In the genomic region with DNA sequence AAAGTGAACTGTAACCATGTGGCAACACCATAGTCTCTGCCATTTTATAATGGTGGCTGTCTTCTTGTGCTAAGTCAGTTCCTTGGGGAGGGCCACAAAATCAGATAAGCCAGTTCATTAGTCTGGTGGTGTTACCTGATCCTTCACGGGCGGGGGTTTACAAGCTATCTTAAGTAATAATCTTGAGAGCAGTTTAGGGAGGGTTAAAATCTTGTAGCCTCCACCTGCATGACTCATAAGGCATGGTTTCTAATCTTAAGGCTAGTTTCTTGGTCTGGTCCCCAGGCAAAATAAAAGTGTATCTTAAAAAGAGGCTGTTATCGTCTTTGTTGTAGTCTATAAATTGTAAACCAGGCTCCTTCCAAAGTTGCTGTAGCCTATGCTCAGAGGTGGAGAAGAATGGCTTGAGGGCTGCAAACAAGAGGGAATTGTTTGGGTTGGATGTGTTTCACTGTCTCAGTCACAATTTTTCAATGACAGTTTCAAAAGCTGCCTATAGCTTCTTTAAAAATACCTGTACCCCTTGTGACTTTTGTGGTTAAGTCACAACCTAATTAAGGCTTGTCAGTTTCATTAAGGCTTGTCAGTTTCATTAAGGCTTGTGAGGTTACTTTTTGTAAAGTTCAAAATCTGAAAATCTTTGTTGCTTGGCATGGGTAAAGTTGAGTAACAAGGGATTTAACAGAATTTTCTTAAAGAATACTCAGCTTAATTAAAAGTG, we compare ENCODE assay signal across 21 cellular contexts.
DNase-seq lines count a peak whose midpoint lies in the region; ATAC-seq, FAIRE-seq and TF ChIP-seq lines count a peak whose summit lies in the region.
"Had no signal": no experiment of that assay in that cellular context is flagged by ENCODE, and none has a peak within 500 bp of the region (broad histone marks: within the 10 kb centered on the region; RNA-seq: fewer than 3 reads in every experiment).

No MANE protein-coding gene starts in this region.

- H3K4me2 ChIP-seq in osteoblast (ENCODE audit: insufficient read depth, low read length) = no peak overlapping the region

- no peak for TF ChIP-seq POLR2A in GM12891 (IDR thresholded peaks at IDR 0.05; ENCODE audit: low read depth, low read length)

- H3K9me3 ChIP-seq in osteoblast (ENCODE audit: low read depth, low read length) = no peaks in the 10 kb centered on the region
- H3K9me3 ChIP-seq: heart left ventricle, tibial nerve had no signal

- no peak for TF ChIP-seq CTCF in osteoblast (IDR thresholded peaks at IDR 0.05; ENCODE audit: extremely low read depth, low read depth, low read length)

- DNase-seq in GM12891 (ENCODE audit: insufficient read length, low spot score) = no peak
- DNase-seq in SIG-M5 (lab: John Stamatoyannopoulos, UW) = no peak
- DNase-seq in osteoblast (ENCODE audit: insufficient read length, low spot score, missing footprints) = no peak
- DNase-seq in mesenteric fat pad (ENCODE audit: low spot score) = no peak
- DNase-seq: activated CD4-positive, alpha-beta T cell treated with anti-CD3 and anti-CD28 coated beads, Interleukin-2, amount 50 U/mL, for 4 hours; CD4-positive, CD25-positive, alpha-beta regulatory T cell; DMS53; GM23248; heart left ventricle; immature natural killer cell; IMR-90; left ventricle myocardium superior; NK-92 treated with Interleukin-12 subunit alpha and Interleukin-12 subunit beta, amount 100 ng/mL, for 24 hours had no signal

- H3K36me3 ChIP-seq in osteoblast (ENCODE audit: insufficient read depth, low read length) = no peaks in the 10 kb centered on the region
- H3K36me3 ChIP-seq: heart left ventricle, tibial nerve had no signal

- H3K27me3 ChIP-seq in osteoblast (ENCODE audit: insufficient read depth, low read length) = no peaks in the 10 kb centered on the region
- H3K27me3 ChIP-seq: heart left ventricle, tibial nerve had no signal

- H3K4me3 ChIP-seq in osteoblast (ENCODE audit: insufficient read depth, low read length) = no peak overlapping the region
- H3K4me3 ChIP-seq: GM23248, heart left ventricle, tibial nerve had no signal

- ATAC-seq in GM19455 (IDR thresholded peaks at IDR 0.05; ENCODE audit: unreplicated experiment) (peak; percentile 95), HG02798 (IDR thresholded peaks at IDR 0.05; ENCODE audit: poor library complexity, unreplicated experiment) (peak; percentile 87), HG03460 (IDR thresholded peaks at IDR 0.05; ENCODE audit: unreplicated experiment) (peak; percentile 92), HG03571 (IDR thresholded peaks at IDR 0.05; ENCODE audit: unreplicated experiment) (no peak)
- ATAC-seq: heart left ventricle; left ventricle myocardium superior; stimulated activated effector memory CD8-positive, alpha-beta T cell treated with anti-CD3 and anti-CD28 coated beads, Interleukin-12 subunit alpha, Interleukin-12 subunit beta, amount 100 ng/mL, for 72 hours had no signal

- no peak overlapping the region for H2AFZ ChIP-seq in osteoblast (ENCODE audit: low read length)
- H2AFZ ChIP-seq: GM23248 had no signal

- H3K79me2 ChIP-seq in osteoblast (ENCODE audit: insufficient read depth, low read length) = no peaks in the 10 kb centered on the region

- H3K4me1 ChIP-seq in osteoblast (ENCODE audit: insufficient read depth, low read length) = no peaks in the 10 kb centered on the region
- H3K4me1 ChIP-seq: heart left ventricle, tibial nerve had no signal

- no peak overlapping the region for H3K27ac ChIP-seq in osteoblast (ENCODE audit: low read depth, low read length)
- H3K27ac ChIP-seq: GM23248, heart left ventricle, HL-60, tibial nerve had no signal

- H4K20me1 ChIP-seq in osteoblast (ENCODE audit: insufficient read depth, low read length) = no peaks in the 10 kb centered on the region

- peak; percentile 60 for FAIRE-seq in GM12891 (lab: Jason Lieb, UNC)
- FAIRE-seq: colon had no signal

TF ChIP-seq in GM12891, 5 proteins besides CTCF, POLR2A, EP300 and RAD21:
- TF ChIP-seq POLR2AphosphoS5 (IDR thresholded peaks at IDR 0.05; ENCODE audit: low read depth, low read length) = no peak
- TF ChIP-seq SPI1 (IDR thresholded peaks at IDR 0.05; ENCODE audit: low read depth, low read length) = no peak
- no peak for TF ChIP-seq POU2F2 (IDR thresholded peaks at IDR 0.05; ENCODE audit: low read depth, low read length)
- TF ChIP-seq TAF1 (IDR thresholded peaks at IDR 0.05; ENCODE audit: low read depth, low read length) = no peak
- no peak for TF ChIP-seq PAX5 (IDR thresholded peaks at IDR 0.05; ENCODE audit: insufficient read depth, low read length, severe bottlenecking)
